1 cellular context compared by ENCODE assay signal in genomic region chr1:153395136-153395685, GRCh38.
TF ChIP-seq lines count a peak whose summit lies in the region.

No MANE protein-coding gene starts in this region.

TF ChIP-seq in H1, 55 proteins besides CTCF, POLR2A, EP300 and RAD21:
- TF ChIP-seq HDAC6 (IDR thresholded peaks at IDR 0.05; ENCODE audit: low read depth, low read length) (no peak), KDM5A (IDR thresholded peaks at IDR 0.05; ENCODE audit: low read length) (no peak), KDM4A (IDR thresholded peaks at IDR 0.05; ENCODE audit: low read depth, low read length, severe bottlenecking) (no peak), CHD7 (IDR thresholded peaks at IDR 0.05; ENCODE audit: insufficient replicate concordance, low read length) (no peak), SP1 (IDR thresholded peaks at IDR 0.05; ENCODE audit: low read depth, low read length) (no peak), ZNF274 (IDR thresholded peaks at IDR 0.05; ENCODE audit: borderline replicate concordance, extremely low read depth, low read length) (no peak), CBX5 (IDR thresholded peaks at IDR 0.05; ENCODE audit: low read depth, low read length) (no peak), ASH2L (IDR thresholded peaks at IDR 0.05; ENCODE audit: low read length) (no peak), CREB1 (IDR thresholded peaks at IDR 0.05) (no peak), EGR1 (IDR thresholded peaks at IDR 0.05; ENCODE audit: borderline replicate concordance, low read depth, low read length) (no peak), ATF3 (IDR thresholded peaks at IDR 0.05; ENCODE audit: insufficient read depth, low read depth, low read length) (no peak)
